8 cellular contexts compared by ENCODE assay signal in genomic region chr9:72856985-72857631, GRCh38.
DNase-seq lines count a peak whose midpoint lies in the region; ATAC-seq and TF ChIP-seq lines count a peak whose summit lies in the region.

No MANE protein-coding gene starts in this region.

- no peaks in the 10 kb centered on the region for H3K27me3 Mint-ChIP-seq in T-helper 17 cell

- no peaks in the 10 kb centered on the region for H3K4me1 ChIP-seq in iPS DF 6.9 (ENCODE audit: control insufficient read depth, insufficient read depth, low read length)

- peaks cover 4% of the 10 kb centered on the region for H3K4me1 Mint-ChIP-seq in T-helper 17 cell

- no peak for ATAC-seq in T-helper 17 cell

- no peaks in the 10 kb centered on the region for H3K9me3 ChIP-seq in iPS DF 6.9 (ENCODE audit: control insufficient read depth, insufficient read depth, low read length)
- H3K9me3 ChIP-seq in T-helper 17 cell (ENCODE audit: control insufficient read depth, low read length, poor library complexity, severe bottlenecking) = no peaks in the 10 kb centered on the region

- H3K4me3 Mint-ChIP-seq in T-helper 17 cell = no peak overlapping the region

- no peaks in the 10 kb centered on the region for H3K36me3 ChIP-seq in iPS DF 6.9 (ENCODE audit: control insufficient read depth, insufficient read depth, low read length)

- no CpG with 5 or more reads among the region's 6 CpGs for WGBS in iPS DF 6.9 (ENCODE audit: insufficient coverage, insufficient read length)

- no peaks in the 10 kb centered on the region for H3K36me3 Mint-ChIP-seq in T-helper 17 cell (ENCODE audit: low read depth)

- no peak overlapping the region for H3K27ac Mint-ChIP-seq in T-helper 17 cell

- no peaks in the 10 kb centered on the region for H3K27me3 ChIP-seq in iPS DF 6.9 (ENCODE audit: control insufficient read depth, insufficient read depth, low read length)

- no peak overlapping the region for H3K27ac ChIP-seq in iPS DF 6.9 (ENCODE audit: low read length)

- peak; percentile 49 for TF ChIP-seq CTCF in GM12865 (IDR thresholded peaks at IDR 0.05; ENCODE audit: insufficient read depth, low read depth, low read length, missing control alignments)
- peak; percentile 71 for TF ChIP-seq CTCF in LNCaP clone FGC (IDR thresholded peaks at IDR 0.05; ENCODE audit: control insufficient read depth, extremely low read depth, insufficient read depth)
- TF ChIP-seq CTCF in astrocyte of the cerebellum (IDR thresholded peaks at IDR 0.05; ENCODE audit: low read depth, low read length, missing control alignments) = peak; percentile 71

- H3K4me3 ChIP-seq in GM12865 (ENCODE audit: low read depth, low read length) = no peak overlapping the region
- H3K4me3 ChIP-seq in LNCaP clone FGC (ENCODE audit: low read depth, low read length) = no peak overlapping the region
- no peak overlapping the region for H3K4me3 ChIP-seq in astrocyte of the cerebellum (ENCODE audit: low read depth, low read length)
- no peak overlapping the region for H3K4me3 ChIP-seq in iPS DF 6.9 (ENCODE audit: low read length)

- in situ Hi-C loops in ACHN (cut with HindIII; ENCODE audit: low pct_ligation_motif_present, low pct_unique_long_range_greater_than_20kb, low sequenced_read_pairs) = loop anchor here (25.0 kb wide), 2 partner anchors 230 to 330 kb away; no protein-coding TSS in a partner anchor
- in situ Hi-C loops in astrocyte of the cerebellum (cut with HindIII; ENCODE audit: low sequenced_read_pairs) = loop anchor here (5.0 to 25.0 kb wide), 2 partner anchors 230 to 340 kb away; no protein-coding TSS in a partner anchor

- DNase-seq in ACHN (peak; percentile 60), GM12865 (ENCODE audit: low read depth) (peak; percentile 64), LNCaP clone FGC (ENCODE audit: low read depth) (peak; percentile 33), astrocyte of the cerebellum (ENCODE audit: low read depth) (peak; percentile 55), iPS DF 6.9 (ENCODE audit: low read depth, low spot score) (peak; percentile 41), stromal cell of bone marrow (ENCODE audit: low read depth) (peak; percentile 64), T-helper 17 cell (no peak)
- DNase-seq in activated CD8-positive, alpha-beta memory T cell treated with anti-CD3 and anti-CD28 coated beads, Interleukin-2, amount 50 U/mL, for 48 hours = no peak

Comparison
In these comparisons a context has a peak if more than half of its experiments do, and no peak if none do; other contexts are left out.
1. DNase-seq: peak in ACHN (single experiment), GM12865 (single experiment), LNCaP clone FGC (single experiment), astrocyte of the cerebellum (single experiment), iPS DF 6.9 (single experiment) and stromal cell of bone marrow (single experiment); none in T-helper 17 cell (0 of 3) and activated CD8-positive, alpha-beta memory T cell treated with anti-CD3 and anti-CD28 coated beads, Interleukin-2, amount 50 U/mL, for 48 hours (single experiment).
2. Peak in every context shown above with its lines, with median percentiles within 50 percentile points of each other: CTCF ChIP-seq.